21 cellular contexts compared by ENCODE assay signal in genomic region chr4:87982446-87982845, GRCh38. TPM values are rescaled to one million over a fixed set of nuclear protein-coding genes. Genes with fewer than 3 reads are reported as not detected.
A peak's percentile ranks its signal among the peaks of the same experiment; 100 is the strongest.
DNase-seq lines count a peak whose midpoint lies in the region; ATAC-seq and TF ChIP-seq lines count a peak whose summit lies in the region.
"Had no signal": no experiment of that assay in that cellular context is flagged by ENCODE, and none has a peak within 500 bp of the region (broad histone marks: within the 10 kb centered on the region; RNA-seq: fewer than 3 reads in every experiment).

No MANE protein-coding gene starts in this region.

- POLR2A ChIA-PET in A673 (lab: Charles Lee; ENCODE audit: low non-redundant PET) = no interaction called here

- H2AFZ ChIP-seq in neural progenitor cell (replicated peaks) = no peak overlapping the region

- in situ Hi-C loops in brain microvascular endothelial cell (cut with HindIII; ENCODE audit: low pct_ligation_motif_present, low sequenced_read_pairs) = no loop called here

- H3K4me1 Mint-ChIP-seq in neural progenitor cell = peaks cover 7% of the 10 kb centered on the region

- no peaks in the 10 kb centered on the region for H3K36me3 ChIP-seq in A673 (ENCODE audit: insufficient read depth, low read length, poor library complexity, severe bottlenecking)
- H3K36me3 ChIP-seq in brain microvascular endothelial cell (replicated peaks) = no peaks in the 10 kb centered on the region
- H3K36me3 ChIP-seq in neural progenitor cell = no peaks in the 10 kb centered on the region
- H3K36me3 ChIP-seq in colonic mucosa = no peaks in the 10 kb centered on the region
- H3K36me3 ChIP-seq: MG63 had no signal

- H3K79me2 ChIP-seq in neural progenitor cell (ENCODE audit: low read depth) = no peaks in the 10 kb centered on the region

- no peaks in the 10 kb centered on the region for H3K9me3 ChIP-seq in A673 (ENCODE audit: low read depth, low read length, poor library complexity, severe bottlenecking)
- no peaks in the 10 kb centered on the region for H3K9me3 ChIP-seq in neural progenitor cell (ENCODE audit: low read depth)
- H3K9me3 ChIP-seq in colonic mucosa = no peaks in the 10 kb centered on the region
- H3K9me3 ChIP-seq: Caco-2, MG63 had no signal

- TF ChIP-seq CTCF in A673 (conservative IDR thresholded peaks at IDR 0.05; ENCODE audit: low read depth, low read length) (no peak), brain microvascular endothelial cell (IDR thresholded peaks at IDR 0.05; ENCODE audit: low read depth, low read length, missing control alignments) (no peak), neural progenitor cell (IDR thresholded peaks at IDR 0.05) (no peak), colonic mucosa (IDR thresholded peaks at IDR 0.05) (no peak)

- no peaks in the 10 kb centered on the region for H3K27me3 ChIP-seq in A673 (replicated peaks; ENCODE audit: insufficient read depth, low read depth, low read length, poor library complexity)
- H3K27me3 ChIP-seq in brain microvascular endothelial cell (replicated peaks) = no peaks in the 10 kb centered on the region
- H3K27me3 ChIP-seq in neural progenitor cell = no peaks in the 10 kb centered on the region
- no peaks in the 10 kb centered on the region for H3K27me3 ChIP-seq in colonic mucosa
- H3K27me3 ChIP-seq: MG63 had no signal

- H3K27me3 Mint-ChIP-seq in neural progenitor cell (ENCODE audit: insufficient read depth, low read depth) = no peaks in the 10 kb centered on the region

- peak; percentile 28 for DNase-seq in A673 (ENCODE audit: low spot score)
- DNase-seq in HK-2 (ENCODE audit: unreplicated experiment) = peak; percentile 58
- peak; percentile 38 for DNase-seq in brain microvascular endothelial cell
- peak; percentile 55 for DNase-seq in neural progenitor cell (ENCODE audit: low spot score)
- no peak for DNase-seq in colonic mucosa
- DNase-seq in iPS-NIHi7 (ENCODE audit: extremely low spot score) = no peak
- no peak for DNase-seq in CD1c-positive myeloid dendritic cell (ENCODE audit: extremely low spot score)
- DNase-seq: 8988T, Caco-2, DMS79, HFFc6, MG63, NCI-H1105 treated with DMSO at 0.1 percent for 48 hours, NCI-H187, NCI-H446, NCI-H82, Right ventricle myocardium superior had no signal

- ATAC-seq in HG03521 (IDR thresholded peaks at IDR 0.05; ENCODE audit: unreplicated experiment) = no peak

- CTCF ChIA-PET in A673 (lab: Charles Lee) = no interaction called here

- H3F3A ChIP-seq in neural progenitor cell (ENCODE audit: low read depth) = no peaks in the 10 kb centered on the region

- no peaks in the 10 kb centered on the region for H3K36me3 Mint-ChIP-seq in neural progenitor cell

- intact Hi-C loops in A673 (cut with micrococcal nuclease; ENCODE audit: unreplicated experiment) = no loop called here
- intact Hi-C loops in colonic mucosa (cut with DNase I) = no loop called here

- H3K4me2 ChIP-seq in neural progenitor cell = no peak overlapping the region
- H3K4me2 ChIP-seq: KMS-11 had no signal

- H3K4me1 ChIP-seq in A673 (ENCODE audit: insufficient read depth, low read length, poor library complexity, severe bottlenecking) = no peaks in the 10 kb centered on the region
- H3K4me1 ChIP-seq in neural progenitor cell = no peaks in the 10 kb centered on the region
- no peaks in the 10 kb centered on the region for H3K4me1 ChIP-seq in colonic mucosa
- H3K4me1 ChIP-seq: Caco-2 had no signal

- no peak overlapping the region for H3K4me3 Mint-ChIP-seq in neural progenitor cell
- H3K4me3 Mint-ChIP-seq: HFFc6 had no signal

- no peak overlapping the region for H3K4me3 ChIP-seq in A673 (ENCODE audit: low read depth, low read length, poor library complexity, severe bottlenecking)
- no peak overlapping the region for H3K4me3 ChIP-seq in brain microvascular endothelial cell (ENCODE audit: low read depth, low read length)
- no peak overlapping the region for H3K4me3 ChIP-seq in neural progenitor cell
- H3K4me3 ChIP-seq in colonic mucosa = no peak overlapping the region
- H3K4me3 ChIP-seq: MG63 had no signal

- H3K9me3 Mint-ChIP-seq in neural progenitor cell = no peaks in the 10 kb centered on the region
- H3K9me3 Mint-ChIP-seq: HFFc6 had no signal

- H3K9ac ChIP-seq in neural progenitor cell (no peak overlapping the region), colonic mucosa (ENCODE audit: low read depth in 2 of 2, low read length in 2 of 2) (no peak overlapping the region)
- H3K9ac ChIP-seq: KMS-11 had no signal

- H3K27ac Mint-ChIP-seq in neural progenitor cell = no peak overlapping the region
- H3K27ac Mint-ChIP-seq: HFFc6 had no signal

- BruUV-seq in A673 (replicated peaks; lab: Mats Ljungman, UMichigan) = no TSS peak

- no peaks in the 10 kb centered on the region for H4K20me1 ChIP-seq in neural progenitor cell (ENCODE audit: low read depth)

- H3K27ac ChIP-seq in A673 (ENCODE audit: low read depth, low read length, poor library complexity, severe bottlenecking) (no peak overlapping the region), brain microvascular endothelial cell (no peak overlapping the region), neural progenitor cell (no peak overlapping the region), colonic mucosa (no peak overlapping the region)
- H3K27ac ChIP-seq: C4-2B, HL-60, KMS-11 had no signal

RNA-seq across cellular contexts. Expression of gene SPP1, which starts 6.9 kb away (rescaled TPM):
- total RNA-seq in A673 (2021) (0.87 and 0.99 TPM in 2 replicates), neural progenitor cell (ENCODE audit: low replicate concordance) (0.54 and 1.1 TPM in 2 replicates), colonic mucosa (10 to 100 TPM in 1 of 2 donors, 1 to 10 TPM in 1; 3.9 to 11.6 TPM)

RNA-seq across cellular contexts. Expression of gene PKD2, which starts 25.0 kb away (rescaled TPM):
- total RNA-seq in A673 (2021) (10.0 and 10.8 TPM in 2 replicates), neural progenitor cell (ENCODE audit: low replicate concordance) (36.0 and 40.4 TPM in 2 replicates), colonic mucosa (1 to 10 TPM; 5.9 to 9.2 TPM)

Comparison
In these comparisons a context has a peak if more than half of its experiments do, and no peak if none do; other contexts are left out.
1. DNase-seq: peak in A673 (single experiment), HK-2 (single experiment), brain microvascular endothelial cell (single experiment) and neural progenitor cell (single experiment); none in colonic mucosa (single experiment), iPS-NIHi7 (single experiment) and CD1c-positive myeloid dendritic cell (single experiment).